1 cellular context compared by ENCODE assay signal in genomic region chr5:151082976-151083651, GRCh38.
TF ChIP-seq lines count a peak whose summit lies in the region.

No MANE protein-coding gene starts in this region.

TF ChIP-seq in HepG2, 621 proteins besides CTCF, POLR2A, EP300 and RAD21 (continued from another document):
- no peak for TF ChIP-seq TRIM24 (CRISPR knock-in tag; IDR thresholded peaks at IDR 0.05)
